Comparison of ENCODE assay signal across 15 cellular contexts in the genomic region with DNA sequence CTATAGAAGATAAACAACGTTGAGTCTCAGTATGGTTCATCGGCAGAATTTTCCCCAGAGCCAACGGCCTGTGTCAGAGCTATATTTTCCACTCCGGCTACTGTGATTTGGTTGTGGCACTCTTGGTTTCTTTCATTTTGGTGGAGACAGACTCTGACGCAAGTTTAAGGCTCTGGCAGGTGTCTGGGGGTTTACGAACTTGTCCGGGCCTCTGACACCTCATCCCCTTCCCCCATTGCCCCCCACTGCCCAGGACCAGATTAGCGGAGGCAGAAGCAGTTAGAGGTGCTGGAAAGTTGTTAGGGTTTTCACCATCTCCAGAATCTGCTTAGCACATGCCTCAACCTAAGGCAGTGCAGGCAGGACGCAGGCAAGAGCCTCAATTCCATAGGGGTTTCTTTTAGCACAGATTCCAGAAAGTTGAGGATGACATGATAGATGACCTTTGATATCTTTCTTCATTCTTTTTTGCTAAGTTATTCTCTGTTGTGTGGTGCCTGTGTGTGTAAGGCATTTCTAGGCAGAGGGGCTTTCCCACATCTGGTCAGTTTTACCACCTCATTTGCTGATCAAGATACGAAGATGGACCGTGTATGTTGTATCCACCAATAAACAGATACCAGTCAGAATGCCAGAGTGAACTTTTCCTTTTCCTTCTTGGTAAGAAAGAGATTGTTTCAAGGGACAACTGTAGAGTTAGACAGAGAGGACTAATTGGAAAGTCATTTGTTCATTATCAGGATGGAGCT. TPM values are rescaled to one million over a fixed set of nuclear protein-coding genes. Genes with fewer than 3 reads are reported as not detected.
DNase-seq lines count a peak whose midpoint lies in the region; ATAC-seq, FAIRE-seq and TF ChIP-seq lines count a peak whose summit lies in the region.
"Had no signal": no experiment of that assay in that cellular context is flagged by ENCODE, and none has a peak within 500 bp of the region (broad histone marks: within the 10 kb centered on the region; RNA-seq: fewer than 3 reads in every experiment).

No MANE protein-coding gene starts in this region.

- CTCF ChIA-PET in CD8-positive, alpha-beta memory T cell (lab: Charles Lee) = no interaction called here

- no peak overlapping the region for H3K27ac ChIP-seq in CD8-positive, alpha-beta memory T cell (ENCODE audit: low read depth, low read length)
- no peak overlapping the region for H3K27ac ChIP-seq in astrocyte (ENCODE audit: low read depth, low read length)

- DNase-seq in CD8-positive, alpha-beta memory T cell = no peak
- DNase-seq in astrocyte (ENCODE audit: low read depth) = no peak
- no peak for DNase-seq in epidermal melanocyte (ENCODE audit: insufficient read length, low spot score)
- DNase-seq in stimulated activated naive CD4-positive, alpha-beta T cell treated with Interleukin-2 at 50 U/mL for 16 hours (lab: John Stamatoyannopoulos, UW) = no peak
- no peak for DNase-seq in germinal center (ENCODE audit: low spot score)
- no peak for DNase-seq in SW480 (ENCODE audit: low spot score)
- DNase-seq: foreskin fibroblast, MV-4-11, NCI-H345 had no signal

- H3K27me3 Mint-ChIP-seq in CD8-positive, alpha-beta memory T cell = no peaks in the 10 kb centered on the region
- peaks cover 22% of the 10 kb centered on the region for H3K27me3 Mint-ChIP-seq in astrocyte (ENCODE audit: low read depth, unreplicated experiment)

- H3K4me3 ChIP-seq in CD8-positive, alpha-beta memory T cell (ENCODE audit: low read length) = no peak overlapping the region
- no peak overlapping the region for H3K4me3 ChIP-seq in astrocyte (ENCODE audit: insufficient read depth, low read depth, low read length)

- ATAC-seq in GM18868 (IDR thresholded peaks at IDR 0.05; ENCODE audit: unreplicated experiment) (peak; percentile 26), HG03432 (IDR thresholded peaks at IDR 0.05; ENCODE audit: unreplicated experiment) (peak; percentile 33)
- ATAC-seq: SK-N-SH treated with all-trans-retinoic acid at 6 μM for 48 hours had no signal

- no peak for TF ChIP-seq CTCF in astrocyte (IDR thresholded peaks at IDR 0.05; ENCODE audit: insufficient read depth, low read depth, low read length)

- H2AFZ ChIP-seq in astrocyte (ENCODE audit: low read depth, low read length) = no peak overlapping the region

- H3K9me3 Mint-ChIP-seq in CD8-positive, alpha-beta memory T cell = no peaks in the 10 kb centered on the region
- peaks cover 2% of the 10 kb centered on the region for H3K9me3 Mint-ChIP-seq in astrocyte (ENCODE audit: unreplicated experiment)

- no peaks in the 10 kb centered on the region for H3K79me2 ChIP-seq in astrocyte (ENCODE audit: insufficient read depth, low read length)

- POLR2A ChIA-PET in CD8-positive, alpha-beta memory T cell (lab: Charles Lee) = interaction anchor here (0.6 to 1.1 kb wide), 2 partner anchors 13 to 24 kb away, joined by 3 read pairs; no protein-coding TSS in a partner anchor

- FAIRE-seq in astrocyte (lab: Jason Lieb, UNC) = no peak
- FAIRE-seq: HTR-8/SVneo had no signal

- H3K9me3 ChIP-seq in CD8-positive, alpha-beta memory T cell (ENCODE audit: low read length) = no peaks in the 10 kb centered on the region
- no peaks in the 10 kb centered on the region for H3K9me3 ChIP-seq in astrocyte (ENCODE audit: insufficient read depth, low read depth, low read length)

- H3K9ac ChIP-seq in astrocyte (ENCODE audit: low read length) = no peak overlapping the region

- no peaks in the 10 kb centered on the region for H3K27me3 ChIP-seq in CD8-positive, alpha-beta memory T cell (ENCODE audit: insufficient read depth, low read length, poor library complexity, severe bottlenecking)
- peaks cover 4% of the 10 kb centered on the region for H3K27me3 ChIP-seq in astrocyte (ENCODE audit: insufficient read depth, low read length)

- H3K4me3 Mint-ChIP-seq in CD8-positive, alpha-beta memory T cell = peak overlapping the region in 4 of 7 donors; percentile 2 to 55 (median 30)
- H3K4me3 Mint-ChIP-seq in astrocyte (ENCODE audit: unreplicated experiment) = no peak overlapping the region
- H3K4me3 Mint-ChIP-seq: activated CD4-positive, alpha-beta T cell treated with anti-CD3 and anti-CD28 coated beads for 36 hours had no signal

- no peaks in the 10 kb centered on the region for H3K36me3 ChIP-seq in CD8-positive, alpha-beta memory T cell (ENCODE audit: insufficient read depth, low read length)
- H3K36me3 ChIP-seq in astrocyte (ENCODE audit: insufficient read depth, low read length) = no peaks in the 10 kb centered on the region

- peaks cover 51% of the 10 kb centered on the region for H3K4me1 ChIP-seq in CD8-positive, alpha-beta memory T cell (ENCODE audit: insufficient read depth, low read length)
- peaks cover 6% of the 10 kb centered on the region for H3K4me1 ChIP-seq in astrocyte (ENCODE audit: insufficient read depth, low read length)

- H3K27ac Mint-ChIP-seq in CD8-positive, alpha-beta memory T cell = peak overlapping the region in 4 of 8 donors; percentile 38 to 94 (median 60)
- peak overlapping the region; percentile 13 for H3K27ac Mint-ChIP-seq in astrocyte (ENCODE audit: unreplicated experiment)
- H3K27ac Mint-ChIP-seq: activated CD4-positive, alpha-beta T cell treated with anti-CD3 and anti-CD28 coated beads for 36 hours had no signal

- peaks cover 50 to 69% (median 58%) of the 10 kb centered on the region in 3 donors for H3K4me1 Mint-ChIP-seq in CD8-positive, alpha-beta memory T cell
- H3K4me1 Mint-ChIP-seq in astrocyte (ENCODE audit: low read depth, unreplicated experiment) = peaks cover 13% of the 10 kb centered on the region

- H3K36me3 Mint-ChIP-seq in CD8-positive, alpha-beta memory T cell = no peaks in the 10 kb centered on the region
- H3K36me3 Mint-ChIP-seq in astrocyte (ENCODE audit: low read depth, unreplicated experiment) = no peaks in the 10 kb centered on the region

- no peak overlapping the region for H3K4me2 ChIP-seq in astrocyte (ENCODE audit: low read length)

- no peaks in the 10 kb centered on the region for H4K20me1 ChIP-seq in astrocyte (ENCODE audit: insufficient read depth, low read length)

RNA-seq across cellular contexts. Expression of a gene that starts 18.4 kb away (rescaled TPM):
- total RNA-seq in CD8-positive, alpha-beta memory T cell = 1 to 10 TPM; 7.6 TPM
- 0.33 TPM for polyA plus RNA-seq in CD8-positive, alpha-beta memory T cell
- not detected in 2 replicates for total RNA-seq in astrocyte
- polyA plus RNA-seq: BJ had no signal

RNA-seq across cellular contexts. Expression of a gene that starts 20.1 kb away (rescaled TPM):
- total RNA-seq in CD8-positive, alpha-beta memory T cell = not detected
- not detected for polyA plus RNA-seq in CD8-positive, alpha-beta memory T cell
- total RNA-seq in astrocyte = 0.23 TPM in 1 of 2 replicates, not detected in the other
- total RNA-seq: activated CD4-positive, alpha-beta T cell treated with anti-CD3 and anti-CD28 coated beads for 36 hours had no signal
- polyA plus RNA-seq: BJ had no signal
